Comparison of ENCODE assay signal across 3 cellular contexts in the genomic region with DNA sequence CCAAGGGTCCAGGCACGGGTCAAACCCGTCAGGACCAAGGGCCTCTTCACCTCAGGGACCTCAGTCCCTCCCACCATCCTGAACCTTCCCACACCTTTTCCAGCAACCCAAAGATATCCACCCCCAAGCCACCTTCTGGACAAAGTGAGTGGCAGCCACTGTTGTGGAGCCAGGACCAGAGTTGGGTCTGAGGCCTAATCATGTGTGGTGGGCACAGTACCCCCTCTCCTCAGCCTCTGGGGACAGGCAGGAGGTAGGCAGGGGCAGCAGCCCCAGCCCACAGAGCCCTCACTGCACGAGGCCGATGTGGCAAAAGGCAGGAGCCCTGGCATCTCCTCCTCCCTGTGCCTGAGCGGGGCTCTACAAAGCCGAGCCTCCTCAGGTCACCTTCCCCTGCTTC.
A peak's percentile ranks its signal among the peaks of the same experiment; 100 is the strongest.
TF ChIP-seq lines count a peak whose summit lies in the region.

No MANE protein-coding gene starts in this region.

TF ChIP-seq in HepG2, 621 proteins besides CTCF, POLR2A, EP300 and RAD21:
- TF ChIP-seq ZFP41 (CRISPR knock-in tag; IDR thresholded peaks at IDR 0.05; ENCODE audit: borderline replicate concordance) (no peak), SP4 (CRISPR knock-in tag; IDR thresholded peaks at IDR 0.05) (0 out of 2 replicates have a peak, but pooled peaks have one; percentile 26)

TF ChIP-seq in K562, 482 proteins besides CTCF, POLR2A, EP300 and RAD21:
- no peak for TF ChIP-seq ZFP1 (CRISPR knock-in tag; IDR thresholded peaks at IDR 0.05)
- TF ChIP-seq EHMT2 (IDR thresholded peaks at IDR 0.05), result no peak
- TF ChIP-seq POLR2G (IDR thresholded peaks at IDR 0.05; ENCODE audit: low read depth, low read length), result 0 out of 2 replicates have a peak, but pooled peaks have one; percentile 2
- TF ChIP-seq ADNP (tag; IDR thresholded peaks at IDR 0.05), result no peak
- no peak for TF ChIP-seq KAT2B (IDR thresholded peaks at IDR 0.05; ENCODE audit: low read depth, low read length)
- TF ChIP-seq ZNF175 (CRISPR knock-in tag; IDR thresholded peaks at IDR 0.05; ENCODE audit: low read depth), result no peak
- TF ChIP-seq, protein P1, sequence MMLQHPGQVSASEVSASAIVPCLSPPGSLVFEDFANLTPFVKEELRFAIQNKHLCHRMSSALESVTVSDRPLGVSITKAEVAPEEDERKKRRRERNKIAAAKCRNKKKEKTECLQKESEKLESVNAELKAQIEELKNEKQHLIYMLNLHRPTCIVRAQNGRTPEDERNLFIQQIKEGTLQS (IDR thresholded peaks at IDR 0.05), result no peak
- TF ChIP-seq, protein P1 (CRISPR knock-in tag; conservative IDR thresholded peaks at IDR 0.05), result no peak

TF ChIP-seq in neural cell, 6 proteins besides CTCF, POLR2A, EP300 and RAD21:
- TF ChIP-seq POLR2AphosphoS5 (IDR thresholded peaks at IDR 0.05) (no peak), EZH2 (IDR thresholded peaks at IDR 0.05; ENCODE audit: borderline replicate concordance, insufficient read depth, low read length, poor library complexity, severe bottlenecking) (no peak), SMC3 (conservative IDR thresholded peaks at IDR 0.05; ENCODE audit: poor library complexity) (no peak), TAF1 (IDR thresholded peaks at IDR 0.05; ENCODE audit: low read depth) (no peak), MXI1 (conservative IDR thresholded peaks at IDR 0.05; ENCODE audit: poor library complexity, severe bottlenecking) (no peak)
- TF ChIP-seq, protein P2, sequence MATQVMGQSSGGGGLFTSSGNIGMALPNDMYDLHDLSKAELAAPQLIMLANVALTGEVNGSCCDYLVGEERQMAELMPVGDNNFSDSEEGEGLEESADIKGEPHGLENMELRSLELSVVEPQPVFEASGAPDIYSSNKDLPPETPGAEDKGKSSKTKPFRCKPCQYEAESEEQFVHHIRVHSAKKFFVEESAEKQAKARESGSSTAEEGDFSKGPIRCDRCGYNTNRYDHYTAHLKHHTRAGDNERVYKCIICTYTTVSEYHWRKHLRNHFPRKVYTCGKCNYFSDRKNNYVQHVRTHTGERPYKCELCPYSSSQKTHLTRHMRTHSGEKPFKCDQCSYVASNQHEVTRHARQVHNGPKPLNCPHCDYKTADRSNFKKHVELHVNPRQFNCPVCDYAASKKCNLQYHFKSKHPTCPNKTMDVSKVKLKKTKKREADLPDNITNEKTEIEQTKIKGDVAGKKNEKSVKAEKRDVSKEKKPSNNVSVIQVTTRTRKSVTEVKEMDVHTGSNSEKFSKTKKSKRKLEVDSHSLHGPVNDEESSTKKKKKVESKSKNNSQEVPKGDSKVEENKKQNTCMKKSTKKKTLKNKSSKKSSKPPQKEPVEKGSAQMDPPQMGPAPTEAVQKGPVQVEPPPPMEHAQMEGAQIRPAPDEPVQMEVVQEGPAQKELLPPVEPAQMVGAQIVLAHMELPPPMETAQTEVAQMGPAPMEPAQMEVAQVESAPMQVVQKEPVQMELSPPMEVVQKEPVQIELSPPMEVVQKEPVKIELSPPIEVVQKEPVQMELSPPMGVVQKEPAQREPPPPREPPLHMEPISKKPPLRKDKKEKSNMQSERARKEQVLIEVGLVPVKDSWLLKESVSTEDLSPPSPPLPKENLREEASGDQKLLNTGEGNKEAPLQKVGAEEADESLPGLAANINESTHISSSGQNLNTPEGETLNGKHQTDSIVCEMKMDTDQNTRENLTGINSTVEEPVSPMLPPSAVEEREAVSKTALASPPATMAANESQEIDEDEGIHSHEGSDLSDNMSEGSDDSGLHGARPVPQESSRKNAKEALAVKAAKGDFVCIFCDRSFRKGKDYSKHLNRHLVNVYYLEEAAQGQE (IDR thresholded peaks at IDR 0.05; ENCODE audit: borderline replicate concordance), result no peak
